ENCODE assay signal across 11 cellular contexts in the genomic region with DNA sequence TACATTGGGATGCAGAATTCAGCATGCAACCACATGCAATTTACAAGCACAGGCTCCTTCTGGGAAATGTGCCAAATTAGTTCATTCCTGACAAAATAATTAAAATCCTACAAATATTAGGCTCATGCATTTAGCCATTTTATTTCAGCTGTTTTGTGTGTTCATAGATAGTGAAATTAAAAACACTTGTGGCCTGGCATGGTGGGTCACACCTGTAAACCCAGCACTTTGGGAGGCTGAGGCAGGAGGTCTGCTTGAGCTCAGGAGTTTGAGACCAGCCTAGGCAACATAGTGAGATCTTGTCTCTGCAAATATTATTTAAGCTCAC. TPM values are rescaled to one million over a fixed set of nuclear protein-coding genes. Genes with fewer than 3 reads are reported as not detected.
DNase-seq lines count a peak whose midpoint lies in the region; TF ChIP-seq lines count a peak whose summit lies in the region.
"Had no signal": no experiment of that assay in that cellular context is flagged by ENCODE, and none has a peak within 500 bp of the region (broad histone marks: within the 10 kb centered on the region; RNA-seq: fewer than 3 reads in every experiment).

No MANE protein-coding gene starts in this region.

- H3K79me2 ChIP-seq in ACC112 (ENCODE audit: control insufficient read depth, insufficient read depth, low read length, unreplicated experiment) (no peaks in the 10 kb centered on the region), OCI-LY7 (ENCODE audit: insufficient read depth, low read depth, low read length) (no peaks in the 10 kb centered on the region)

- H2AFZ ChIP-seq in ACC112 (ENCODE audit: low read length, unreplicated experiment) (no peak overlapping the region), OCI-LY7 (ENCODE audit: low read length) (peak overlapping the region; percentile 26; the same call in 1 of the 2 replicates)

- H4K20me1 ChIP-seq in OCI-LY7 (ENCODE audit: insufficient read depth, low read length): no peaks in the 10 kb centered on the region

- H3K27me3 ChIP-seq in ACC112 (ENCODE audit: insufficient read depth, low read length) (no peaks in the 10 kb centered on the region), esophagus (ENCODE audit: control insufficient read depth in 1 of 2, insufficient read depth in 2 of 2, low read length in 2 of 2) (no peaks in the 10 kb centered on the region), neutrophil (no peaks in the 10 kb centered on the region)

- no peaks in the 10 kb centered on the region for H3K36me3 ChIP-seq in ACC112 (ENCODE audit: insufficient read depth, low read length)
- no peaks in the 10 kb centered on the region for H3K36me3 ChIP-seq in OCI-LY7 (ENCODE audit: insufficient read depth, low read length)
- H3K36me3 ChIP-seq in esophagus (ENCODE audit: control insufficient read depth in 2 of 2, insufficient read depth in 2 of 2, low read length in 1 of 2): no peaks in the 10 kb centered on the region
- no peaks in the 10 kb centered on the region for H3K36me3 ChIP-seq in neutrophil

- intact Hi-C loops in OCI-LY7 (cut with micrococcal nuclease; ENCODE audit: unreplicated experiment): no loop called here

- H3K9me3 ChIP-seq in OCI-LY7 (ENCODE audit: low read length) (no peaks in the 10 kb centered on the region), esophagus (ENCODE audit: control insufficient read depth in 2 of 2, insufficient read depth in 1 of 2, low read depth in 1 of 2, low read length in 1 of 2) (no peaks in the 10 kb centered on the region), neutrophil (no peaks in the 10 kb centered on the region)

- CTCF ChIA-PET in OCI-LY7 (lab: Charles Lee; ENCODE audit: unreplicated experiment): interaction anchor here (1.3 kb wide), 1 partner anchor 12 kb away, joined by 3 read pairs; no protein-coding TSS in a partner anchor

- no peak for TF ChIP-seq CTCF in OCI-LY7 (conservative IDR thresholded peaks at IDR 0.05; ENCODE audit: low read length)
- no peak for TF ChIP-seq CTCF in neutrophil (IDR thresholded peaks at IDR 0.05)

- DNase-seq in OCI-LY7 (ENCODE audit: low spot score) (no peak), NCI-H2029 treated with DMSO at 0.1 percent for 48 hours (lab: John Stamatoyannopoulos, UW) (no peak), NCI-H146 (lab: John Stamatoyannopoulos, UW) (no peak), GDM1 (lab: John Stamatoyannopoulos, UW) (no peak), caudate nucleus (lab: John Stamatoyannopoulos, UW) (no peak)
- DNase-seq: activated CD4-positive, alpha-beta T cell treated with anti-CD3 and anti-CD28 coated beads for 4 hours; activated T-cell treated with anti-CD3 and anti-CD28 coated beads, Interleukin-2, amount 50 U/mL, for 4 hours; effector memory CD4-positive, alpha-beta T cell had no signal

- H3K4me3 ChIP-seq in ACC112 (ENCODE audit: low read depth, low read length) (peak overlapping the region; percentile 30; the same call in 1 of the 2 replicates), OCI-LY7 (ENCODE audit: low read depth, low read length, poor library complexity, severe bottlenecking) (no peak overlapping the region), esophagus (ENCODE audit: low read depth in 1 of 2, low read length in 2 of 2) (no peak overlapping the region), neutrophil (ENCODE audit: low read depth in 1 of 2, low read length in 1 of 2) (peak overlapping the region; percentile 27 to 37)

- H3K27ac ChIP-seq in ACC112 (ENCODE audit: low read depth, low read length) (peak overlapping the region; percentile 79), OCI-LY7 (ENCODE audit: low read depth, low read length, poor library complexity, severe bottlenecking) (peak overlapping the region; percentile 17), esophagus (ENCODE audit: low read depth in 2 of 2, low read length in 1 of 2) (peak overlapping the region; percentile 85 to 92), neutrophil (peak overlapping the region; percentile 95), caudate nucleus (ENCODE audit: low read depth, low read length) (no peak overlapping the region)

- peaks cover 46% of the 10 kb centered on the region for H3K4me1 ChIP-seq in ACC112 (ENCODE audit: control insufficient read depth, insufficient read depth, low read length, unreplicated experiment)
- H3K4me1 ChIP-seq in OCI-LY7 (ENCODE audit: insufficient read depth, low read length, poor library complexity, severe bottlenecking): peaks cover 92% of the 10 kb centered on the region
- H3K4me1 ChIP-seq in esophagus (ENCODE audit: control insufficient read depth in 2 of 2, insufficient read depth in 2 of 2, low read length in 1 of 2): peaks cover 5 to 14% of the 10 kb centered on the region in 2 donors
- H3K4me1 ChIP-seq in neutrophil (ENCODE audit: control insufficient read depth in 1 of 2, insufficient read depth in 1 of 2, low read depth in 1 of 2, low read length in 1 of 2): peaks cover 96 to 97% of the 10 kb centered on the region in 2 experiments

- no peaks in the 10 kb centered on the region for H3K9me2 ChIP-seq in OCI-LY7 (ENCODE audit: insufficient read depth, low read length)

- peak overlapping the region; percentile 35 for H3K4me2 ChIP-seq in OCI-LY7 (ENCODE audit: low read length)

- no TSS peak for BruUV-seq in OCI-LY7 (replicated peaks; lab: Mats Ljungman, UMichigan)

- POLR2A ChIA-PET in OCI-LY7 (lab: Charles Lee): interaction anchor here (0.6 to 7.0 kb wide), 4 partner anchors 12 to 130 kb away, joined by 3 to 72 read pairs (median 6); no protein-coding TSS in a partner anchor

RNA-seq across cellular contexts. Expression of a gene that starts 47.0 kb away (rescaled TPM):
- 36.6 and 50.8 TPM in 2 replicates for total RNA-seq in OCI-LY7 (2014; rRNA removed; shearing (Covaris generic))
- 90.7 and 101 TPM in 2 replicates for total RNA-seq in OCI-LY7 (2022)
- polyA plus RNA-seq in esophagus: 10 to 100 TPM in 1 of 2 donors, 1 to 10 TPM in 1; 8.5 to 13.3 TPM

Comparison
In these comparisons a context has a peak if more than half of its experiments do, and no peak if none do; other contexts are left out.
1. H3K4me3 ChIP-seq: peak in ACC112 (single experiment) and neutrophil (2 of 2); none in OCI-LY7 (single experiment) and esophagus (0 of 2).